ENCODE assay signal across 12 cellular contexts in the genomic region with DNA sequence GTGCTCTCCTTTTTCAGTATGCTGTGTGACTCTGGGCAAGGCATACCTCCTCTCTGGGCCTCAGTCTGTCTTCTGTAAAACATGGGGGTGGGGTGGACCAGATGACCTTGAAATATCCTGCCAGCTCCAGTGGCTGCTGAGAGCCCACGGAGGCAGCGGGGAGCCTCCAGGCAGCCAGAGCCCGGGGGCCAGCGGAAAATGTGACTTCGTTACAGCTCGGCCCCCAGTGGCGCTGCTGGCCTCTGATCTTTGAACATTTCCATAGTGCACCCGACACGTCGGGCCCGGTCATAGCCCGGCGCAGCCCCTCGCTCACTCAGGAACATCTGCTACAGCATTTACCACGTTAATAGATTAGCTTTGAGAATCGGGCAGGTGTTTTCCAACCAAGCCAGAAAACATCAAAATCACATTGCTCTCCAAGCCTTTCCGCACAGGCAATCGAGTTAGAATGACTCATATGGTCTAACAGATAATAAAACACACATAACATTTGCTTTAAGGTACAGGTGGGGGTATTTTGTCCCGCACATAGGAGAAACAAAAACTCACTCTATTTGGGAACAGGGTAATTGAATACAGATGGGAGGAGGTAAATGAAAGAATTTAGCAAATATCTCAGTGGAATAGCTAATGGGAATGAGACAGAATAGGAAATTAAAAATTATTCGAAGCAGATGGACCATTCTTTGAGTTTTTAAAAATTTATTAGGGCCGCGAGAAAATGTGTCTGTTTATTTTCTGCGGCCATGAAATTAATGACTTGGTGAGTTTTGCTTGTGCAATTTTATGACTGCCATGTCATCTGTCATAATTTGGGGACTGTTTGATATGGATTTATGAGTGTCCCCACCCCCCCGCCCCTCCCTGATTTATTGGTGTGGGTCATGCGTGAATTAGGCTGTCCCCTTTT. TPM values are rescaled to one million over a fixed set of nuclear protein-coding genes. Genes with fewer than 3 reads are reported as not detected.
DNase-seq lines count a peak whose midpoint lies in the region; ATAC-seq, FAIRE-seq and TF ChIP-seq lines count a peak whose summit lies in the region.
"Had no signal": no experiment of that assay in that cellular context is flagged by ENCODE, and none has a peak within 500 bp of the region (broad histone marks: within the 10 kb centered on the region; RNA-seq: fewer than 3 reads in every experiment).

No MANE protein-coding gene starts in this region.

- no peak for TF ChIP-seq CTCF in PC-3 (conservative IDR thresholded peaks at IDR 0.05; ENCODE audit: low read depth, low read length)

- peaks cover 5% of the 10 kb centered on the region for H3F3A ChIP-seq in PC-3 (ENCODE audit: low read length, unreplicated experiment)

- POLR2A ChIA-PET in HEK293T (lab: Yijun Ruan, JAX) (interaction anchor here (0.7 to 0.9 kb wide), 2 partner anchors 27 to 97 kb away, joined by 3 to 4 read pairs; no protein-coding TSS in a partner anchor), PC-3 (lab: Charles Lee; ENCODE audit: unreplicated experiment) (interaction anchor here (0.6 kb wide), 1 partner anchor 1007 kb away, joined by 6 read pairs; no protein-coding TSS in a partner anchor)

- H3K9me2 ChIP-seq in PC-3 (replicated peaks; ENCODE audit: low read length), result no peaks in the 10 kb centered on the region

- 56 to 75% methylated on average over 25 of the region's 25 CpGs for WGBS in esophagus, 2 donors
- whole genome bisulfite sequencing in small intestine, 3 donors, result 20 to 65% (median 38%) methylated on average over 25 of the region's 25 CpGs

- H3K27me3 ChIP-seq in PC-3 (ENCODE audit: low read length) (no peaks in the 10 kb centered on the region), esophagus (ENCODE audit: control insufficient read depth in 1 of 2, insufficient read depth in 2 of 2, low read length in 2 of 2) (no peaks in the 10 kb centered on the region), small intestine (ENCODE audit: control insufficient read depth in 2 of 2, insufficient read depth in 2 of 2, low read length in 2 of 2) (no peaks in the 10 kb centered on the region)

- H4K20me1 ChIP-seq in PC-3 (ENCODE audit: low read length), result no peaks in the 10 kb centered on the region

- no TSS peak for BruUV-seq in PC-3 (replicated peaks; lab: Mats Ljungman, UMichigan)

- peak overlapping the region; percentile 12 for H2AFZ ChIP-seq in PC-3 (ENCODE audit: low read length)

- no peaks in the 10 kb centered on the region for H3K36me3 ChIP-seq in PC-3 (ENCODE audit: low read depth, low read length)
- H3K36me3 ChIP-seq in esophagus (ENCODE audit: control insufficient read depth in 2 of 2, insufficient read depth in 2 of 2, low read length in 1 of 2), result no peaks in the 10 kb centered on the region
- no peaks in the 10 kb centered on the region for H3K36me3 ChIP-seq in small intestine (ENCODE audit: control insufficient read depth in 2 of 2, insufficient read depth in 2 of 2, low read length in 2 of 2)
- H3K36me3 ChIP-seq: left ventricle myocardium inferior had no signal

- no peak for FAIRE-seq in small intestine (lab: Jason Lieb, UNC)

- no peaks in the 10 kb centered on the region for H3K79me2 ChIP-seq in PC-3 (ENCODE audit: low read length)

- H3K27ac ChIP-seq in PC-3 (ENCODE audit: low read length) (peak overlapping the region; percentile 66), esophagus (ENCODE audit: low read depth in 2 of 2, low read length in 1 of 2) (peak overlapping the region; percentile 85 to 88), small intestine (ENCODE audit: low read depth in 1 of 2, low read length in 1 of 2) (peak overlapping the region in 1 of 2 donors; percentile 57)
- H3K27ac ChIP-seq: left ventricle myocardium inferior had no signal

- ATAC-seq in PC-3, result peak; percentile 77
- ATAC-seq: activated CD4-positive, alpha-beta T cell treated with anti-CD3 and anti-CD28 coated beads for 36 hours had no signal

- intact Hi-C loops in PC-3 (cut with micrococcal nuclease), result loop anchor here (1.0 kb wide), 1 partner anchor 133 kb away; no protein-coding TSS in a partner anchor

- H3K4me3 ChIP-seq in PC-3 (ENCODE audit: low read length), result peak overlapping the region; percentile 37; the same call in 1 of the 2 replicates
- H3K4me3 ChIP-seq in esophagus (ENCODE audit: low read depth in 1 of 2, low read length in 2 of 2), result no peak overlapping the region
- H3K4me3 ChIP-seq in small intestine (ENCODE audit: low read depth in 1 of 2, low read length in 2 of 2), result no peak overlapping the region
- H3K4me3 ChIP-seq: left ventricle myocardium inferior, smooth muscle cell had no signal

- peak; percentile 31 for DNase-seq in HEK293T (ENCODE audit: extremely low spot score)
- peak; percentile 87 for DNase-seq in PC-3
- DNase-seq in small intestine, result peak; percentile 46
- no peak for DNase-seq in mesenteric fat pad (ENCODE audit: low spot score)
- DNase-seq in NCI-H510A treated with DMSO at 0.1 percent for 48 hours (lab: John Stamatoyannopoulos, UW), result no peak
- DNase-seq in SW 1271 (lab: John Stamatoyannopoulos, UW), result no peak
- DNase-seq: activated CD4-positive, alpha-beta T cell treated with anti-CD3 and anti-CD28 coated beads for 36 hours; left ventricle myocardium inferior; NCI-H1436 treated with DMSO at 0.1 percent for 48 hours; substantia nigra had no signal

- H3K9me3 ChIP-seq in PC-3 (ENCODE audit: low read length) (no peaks in the 10 kb centered on the region; the same call in 1 of the 2 replicates), esophagus (ENCODE audit: control insufficient read depth in 2 of 2, insufficient read depth in 1 of 2, low read depth in 1 of 2, low read length in 1 of 2) (no peaks in the 10 kb centered on the region), small intestine (ENCODE audit: control insufficient read depth, low read depth) (no peaks in the 10 kb centered on the region)

- H3K4me1 ChIP-seq in PC-3 (ENCODE audit: insufficient read depth, low read length) (peaks cover 28% of the 10 kb centered on the region), esophagus (ENCODE audit: control insufficient read depth in 2 of 2, insufficient read depth in 2 of 2, low read length in 1 of 2) (no peaks in the 10 kb centered on the region), small intestine (ENCODE audit: control insufficient read depth in 2 of 2, insufficient read depth in 1 of 2, low read depth in 1 of 2, low read length in 1 of 2) (no peaks in the 10 kb centered on the region)

- CTCF ChIA-PET in HEK293T (lab: Yijun Ruan, JAX) (interaction anchor here (0.6 to 1.9 kb wide), 2 partner anchors 26 to 250 kb away, joined by 4 to 5 read pairs; a partner anchor contains a TSS), PC-3 (lab: Charles Lee) (interaction anchor here (1.1 kb wide), 1 partner anchor 133 kb away, joined by 4 read pairs; no protein-coding TSS in a partner anchor)

- H3K9ac ChIP-seq in PC-3 (ENCODE audit: low read length), result no peak overlapping the region

- H3K4me2 ChIP-seq in PC-3 (ENCODE audit: low read length), result peak overlapping the region; percentile 68
- H3K4me2 ChIP-seq: smooth muscle cell had no signal

TF ChIP-seq in HEK293T, 16 proteins besides CTCF, POLR2A, EP300 and RAD21:
- TF ChIP-seq L3MBTL2 (conservative IDR thresholded peaks at IDR 0.05) (no peak), BHLHE40 (IDR thresholded peaks at IDR 0.05; ENCODE audit: borderline replicate concordance) (no peak), CTBP1 (IDR thresholded peaks at IDR 0.05; ENCODE audit: borderline replicate concordance) (no peak), FOXM1 (IDR thresholded peaks at IDR 0.05; ENCODE audit: borderline replicate concordance) (no peak), HDGF (IDR thresholded peaks at IDR 0.05; ENCODE audit: borderline replicate concordance) (no peak)
- TF ChIP-seq, protein P1, sequence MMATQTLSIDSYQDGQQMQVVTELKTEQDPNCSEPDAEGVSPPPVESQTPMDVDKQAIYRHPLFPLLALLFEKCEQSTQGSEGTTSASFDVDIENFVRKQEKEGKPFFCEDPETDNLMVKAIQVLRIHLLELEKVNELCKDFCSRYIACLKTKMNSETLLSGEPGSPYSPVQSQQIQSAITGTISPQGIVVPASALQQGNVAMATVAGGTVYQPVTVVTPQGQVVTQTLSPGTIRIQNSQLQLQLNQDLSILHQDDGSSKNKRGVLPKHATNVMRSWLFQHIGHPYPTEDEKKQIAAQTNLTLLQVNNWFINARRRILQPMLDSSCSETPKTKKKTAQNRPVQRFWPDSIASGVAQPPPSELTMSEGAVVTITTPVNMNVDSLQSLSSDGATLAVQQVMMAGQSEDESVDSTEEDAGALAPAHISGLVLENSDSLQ (IDR thresholded peaks at IDR 0.05), result peak; percentile 68

RNA-seq across cellular contexts. Expression of a gene that starts 26.3 kb away (rescaled TPM):
- total RNA-seq in PC-3 (2014; rRNA removed) (183 and 214 TPM in 2 replicates), mesenteric fat pad (19.6 TPM)
- polyA plus RNA-seq in esophagus (100 to 1,000 TPM; 153 to 185 TPM), small intestine (100 to 1,000 TPM; 132 to 510 (median 325) TPM)

RNA-seq across cellular contexts. Expression of a gene that starts 51.5 kb away (rescaled TPM):
- 463 and 542 TPM in 2 replicates for total RNA-seq in PC-3 (2014; rRNA removed)
- polyA plus RNA-seq in esophagus, result 100 to 1,000 TPM; 268 to 282 TPM
- polyA plus RNA-seq in small intestine, result 100 to 1,000 TPM; 181 to 313 (median 290) TPM
- 164 TPM for total RNA-seq in mesenteric fat pad

Comparison
In these comparisons a context has a peak if more than half of its experiments do, and no peak if none do; other contexts are left out.
1. DNase-seq: peak in HEK293T (single experiment), PC-3 (single experiment) and small intestine (single experiment); none in mesenteric fat pad (single experiment), NCI-H510A treated with DMSO at 0.1 percent for 48 hours (single experiment) and SW 1271 (0 of 2).